ENCODE assay signal across 11 cellular contexts in genomic region chr17:40602445-40603443, GRCh38. TPM values are rescaled to one million over a fixed set of nuclear protein-coding genes. Genes with fewer than 3 reads are reported as not detected.
A peak's percentile ranks its signal among the peaks of the same experiment; 100 is the strongest.
DNase-seq lines count a peak whose midpoint lies in the region; ATAC-seq and TF ChIP-seq lines count a peak whose summit lies in the region.
"Had no signal": no experiment of that assay in that cellular context is flagged by ENCODE, and none has a peak within 500 bp of the region (broad histone marks: within the 10 kb centered on the region; RNA-seq: fewer than 3 reads in every experiment).

No MANE protein-coding gene starts in this region.

- intact Hi-C loops in Right ventricle myocardium inferior (cut with DNase I): no loop called here

- DNase-seq in GM06990 (ENCODE audit: extremely low read depth, insufficient read length) (peak; percentile 69), DMS153 treated with DMSO at 0.1 percent for 48 hours (lab: John Stamatoyannopoulos, UW; ENCODE audit: unreplicated experiment) (no peak), Kasumi-1 (lab: John Stamatoyannopoulos, UW) (no peak), Right ventricle myocardium inferior (ENCODE audit: missing footprints) (no peak)
- peak; percentile 62 to 64 for DNase-seq in activated CD4-positive, alpha-beta T cell treated with anti-CD3 and anti-CD28 coated beads for 24 hours (ENCODE audit: low read depth in 2 of 2)
- peak; percentile 64 for DNase-seq in activated naive CD8-positive, alpha-beta T cell treated with anti-CD3 and anti-CD28 coated beads, Interleukin-2, amount 50 U/mL, for 16 hours (ENCODE audit: low read depth, low spot score)
- peak; percentile 74 to 75 for DNase-seq in stimulated activated CD4-positive, alpha-beta T cell treated with anti-CD3 and anti-CD28 coated beads, Interleukin-15, amount 100 ng/mL, for 48 hours (ENCODE audit: low read depth in 2 of 2)
- DNase-seq: erythroblast, left ventricle myocardium inferior, NCI-H69 had no signal

- no peaks in the 10 kb centered on the region for H3K36me3 ChIP-seq in GM06990 (ENCODE audit: control insufficient read depth, insufficient read depth, low read length)
- H3K36me3 ChIP-seq: left ventricle myocardium inferior had no signal

- H3K4me3 ChIP-seq in GM06990 (replicated peaks; ENCODE audit: low read depth, low read length): no peak overlapping the region
- H3K4me3 ChIP-seq: left ventricle myocardium inferior had no signal

- TF ChIP-seq CTCF in GM06990 (IDR thresholded peaks at IDR 0.05; ENCODE audit: insufficient read depth, low read length, poor library complexity, severe bottlenecking): no peak

- H3K27me3 ChIP-seq in GM06990 (replicated peaks; ENCODE audit: control insufficient read depth, insufficient read depth, low read length): 0 out of 2 replicates have a peak, but pooled peaks cover 2% of the 10 kb centered on the region

- ATAC-seq in Right ventricle myocardium inferior (no peak), GM19463 (IDR thresholded peaks at IDR 0.05; ENCODE audit: unreplicated experiment) (no peak)

RNA-seq across cellular contexts. Expression of gene CCR7, which starts 37.5 kb away (rescaled TPM):
- total RNA-seq in Right ventricle myocardium inferior: not detected
- total RNA-seq: left ventricle myocardium inferior had no signal

RNA-seq across cellular contexts. Expression of gene SMARCE1, which starts 44.9 kb away (rescaled TPM):
- total RNA-seq in Right ventricle myocardium inferior: 56.9 TPM

Comparison
In these comparisons a context has a peak if more than half of its experiments do, and no peak if none do; other contexts are left out.
1. DNase-seq: peak in GM06990 (single experiment), activated CD4-positive, alpha-beta T cell treated with anti-CD3 and anti-CD28 coated beads for 24 hours (2 of 2), activated naive CD8-positive, alpha-beta T cell treated with anti-CD3 and anti-CD28 coated beads, Interleukin-2, amount 50 U/mL, for 16 hours (single experiment) and stimulated activated CD4-positive, alpha-beta T cell treated with anti-CD3 and anti-CD28 coated beads, Interleukin-15, amount 100 ng/mL, for 48 hours (2 of 2); none in DMS153 treated with DMSO at 0.1 percent for 48 hours (single experiment), Kasumi-1 (0 of 2) and Right ventricle myocardium inferior (single experiment).